1 cellular context compared by ENCODE assay signal in the genomic region with DNA sequence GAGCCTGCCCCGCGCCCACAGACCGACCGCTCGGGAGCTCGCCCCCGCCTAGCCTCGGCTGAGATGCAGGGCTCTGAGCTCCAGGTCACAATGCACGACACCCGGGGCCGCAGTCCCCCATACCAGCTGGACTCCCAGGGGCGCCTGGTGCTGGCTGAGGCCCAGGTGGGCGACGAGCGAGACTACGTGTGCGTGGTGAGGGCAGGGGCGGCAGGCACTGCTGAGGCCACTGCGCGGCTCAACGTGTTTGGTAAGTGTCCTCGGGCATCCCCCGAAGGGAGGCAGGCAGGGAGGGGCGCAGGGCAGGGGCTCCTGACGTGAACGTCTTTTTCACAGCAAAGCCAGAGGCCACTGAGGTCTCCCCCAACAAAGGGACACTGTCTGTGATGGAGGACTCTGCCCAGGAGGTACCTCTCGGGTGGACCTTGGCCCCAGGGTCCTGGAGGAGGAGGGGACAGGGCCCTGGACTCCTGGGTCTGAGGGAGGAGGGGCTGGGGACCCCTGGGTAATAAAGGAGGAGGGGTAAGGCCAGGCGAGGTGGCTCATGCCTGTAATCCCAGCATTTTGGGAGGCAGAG.
TF ChIP-seq lines count a peak whose summit lies in the region.

No MANE protein-coding gene starts in this region.

TF ChIP-seq in HepG2, 621 proteins besides CTCF, POLR2A, EP300 and RAD21 (continued from another document and continues in another):
- TF ChIP-seq, protein P1, sequence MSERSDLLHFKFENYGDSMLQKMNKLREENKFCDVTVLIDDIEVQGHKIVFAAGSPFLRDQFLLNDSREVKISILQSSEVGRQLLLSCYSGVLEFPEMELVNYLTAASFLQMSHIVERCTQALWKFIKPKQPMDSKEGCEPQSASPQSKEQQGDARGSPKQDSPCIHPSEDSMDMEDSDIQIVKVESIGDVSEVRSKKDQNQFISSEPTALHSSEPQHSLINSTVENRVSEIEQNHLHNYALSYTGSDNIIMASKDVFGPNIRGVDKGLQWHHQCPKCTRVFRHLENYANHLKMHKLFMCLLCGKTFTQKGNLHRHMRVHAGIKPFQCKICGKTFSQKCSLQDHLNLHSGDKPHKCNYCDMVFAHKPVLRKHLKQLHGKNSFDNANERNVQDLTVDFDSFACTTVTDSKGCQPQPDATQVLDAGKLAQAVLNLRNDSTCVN (CRISPR knock-in tag; IDR thresholded peaks at IDR 0.05; ENCODE audit: borderline replicate concordance): no peak
- no peak for TF ChIP-seq POGZ (CRISPR knock-in tag; IDR thresholded peaks at IDR 0.05)
- TF ChIP-seq ZNF557 (CRISPR knock-in tag; IDR thresholded peaks at IDR 0.05): no peak
- TF ChIP-seq CBX5 (CRISPR knock-in tag; IDR thresholded peaks at IDR 0.05; ENCODE audit: borderline replicate concordance): no peak
- no peak for TF ChIP-seq ELF4 (CRISPR knock-in tag; IDR thresholded peaks at IDR 0.05; ENCODE audit: borderline replicate concordance)
- no peak for TF ChIP-seq ZNF296 (CRISPR knock-in tag; conservative IDR thresholded peaks at IDR 0.05)
- TF ChIP-seq, protein P2, sequence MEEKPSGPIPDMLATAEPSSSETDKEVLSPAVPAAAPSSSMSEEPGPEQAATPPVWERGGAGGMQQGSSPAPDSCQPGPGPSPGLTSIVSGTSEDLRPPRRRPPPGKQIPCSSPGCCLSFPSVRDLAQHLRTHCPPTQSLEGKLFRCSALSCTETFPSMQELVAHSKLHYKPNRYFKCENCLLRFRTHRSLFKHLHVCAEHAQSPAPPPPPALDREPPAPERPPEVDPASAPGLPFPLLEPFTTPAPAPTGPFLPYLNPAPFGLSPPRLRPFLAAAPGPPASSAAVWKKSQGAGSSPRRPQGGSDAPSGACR (CRISPR knock-in tag; IDR thresholded peaks at IDR 0.05): no peak
- TF ChIP-seq ZNF841 (CRISPR knock-in tag; IDR thresholded peaks at IDR 0.05; ENCODE audit: borderline replicate concordance): no peak
- TF ChIP-seq ZNF138 (CRISPR knock-in tag; IDR thresholded peaks at IDR 0.05; ENCODE audit: low read depth): no peak
- TF ChIP-seq, protein P3, sequence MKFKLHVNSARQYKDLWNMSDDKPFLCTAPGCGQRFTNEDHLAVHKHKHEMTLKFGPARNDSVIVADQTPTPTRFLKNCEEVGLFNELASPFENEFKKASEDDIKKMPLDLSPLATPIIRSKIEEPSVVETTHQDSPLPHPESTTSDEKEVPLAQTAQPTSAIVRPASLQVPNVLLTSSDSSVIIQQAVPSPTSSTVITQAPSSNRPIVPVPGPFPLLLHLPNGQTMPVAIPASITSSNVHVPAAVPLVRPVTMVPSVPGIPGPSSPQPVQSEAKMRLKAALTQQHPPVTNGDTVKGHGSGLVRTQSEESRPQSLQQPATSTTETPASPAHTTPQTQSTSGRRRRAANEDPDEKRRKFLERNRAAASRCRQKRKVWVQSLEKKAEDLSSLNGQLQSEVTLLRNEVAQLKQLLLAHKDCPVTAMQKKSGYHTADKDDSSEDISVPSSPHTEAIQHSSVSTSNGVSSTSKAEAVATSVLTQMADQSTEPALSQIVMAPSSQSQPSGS (CRISPR knock-in tag; IDR thresholded peaks at IDR 0.05): no peak
- TF ChIP-seq GTF2F1 (IDR thresholded peaks at IDR 0.05; ENCODE audit: low read length): no peak
- no peak for TF ChIP-seq FOXJ3 (CRISPR knock-in tag; IDR thresholded peaks at IDR 0.05; ENCODE audit: borderline replicate concordance)
- TF ChIP-seq CHCHD3 (CRISPR knock-in tag; IDR thresholded peaks at IDR 0.05): no peak
- TF ChIP-seq, protein P4, sequence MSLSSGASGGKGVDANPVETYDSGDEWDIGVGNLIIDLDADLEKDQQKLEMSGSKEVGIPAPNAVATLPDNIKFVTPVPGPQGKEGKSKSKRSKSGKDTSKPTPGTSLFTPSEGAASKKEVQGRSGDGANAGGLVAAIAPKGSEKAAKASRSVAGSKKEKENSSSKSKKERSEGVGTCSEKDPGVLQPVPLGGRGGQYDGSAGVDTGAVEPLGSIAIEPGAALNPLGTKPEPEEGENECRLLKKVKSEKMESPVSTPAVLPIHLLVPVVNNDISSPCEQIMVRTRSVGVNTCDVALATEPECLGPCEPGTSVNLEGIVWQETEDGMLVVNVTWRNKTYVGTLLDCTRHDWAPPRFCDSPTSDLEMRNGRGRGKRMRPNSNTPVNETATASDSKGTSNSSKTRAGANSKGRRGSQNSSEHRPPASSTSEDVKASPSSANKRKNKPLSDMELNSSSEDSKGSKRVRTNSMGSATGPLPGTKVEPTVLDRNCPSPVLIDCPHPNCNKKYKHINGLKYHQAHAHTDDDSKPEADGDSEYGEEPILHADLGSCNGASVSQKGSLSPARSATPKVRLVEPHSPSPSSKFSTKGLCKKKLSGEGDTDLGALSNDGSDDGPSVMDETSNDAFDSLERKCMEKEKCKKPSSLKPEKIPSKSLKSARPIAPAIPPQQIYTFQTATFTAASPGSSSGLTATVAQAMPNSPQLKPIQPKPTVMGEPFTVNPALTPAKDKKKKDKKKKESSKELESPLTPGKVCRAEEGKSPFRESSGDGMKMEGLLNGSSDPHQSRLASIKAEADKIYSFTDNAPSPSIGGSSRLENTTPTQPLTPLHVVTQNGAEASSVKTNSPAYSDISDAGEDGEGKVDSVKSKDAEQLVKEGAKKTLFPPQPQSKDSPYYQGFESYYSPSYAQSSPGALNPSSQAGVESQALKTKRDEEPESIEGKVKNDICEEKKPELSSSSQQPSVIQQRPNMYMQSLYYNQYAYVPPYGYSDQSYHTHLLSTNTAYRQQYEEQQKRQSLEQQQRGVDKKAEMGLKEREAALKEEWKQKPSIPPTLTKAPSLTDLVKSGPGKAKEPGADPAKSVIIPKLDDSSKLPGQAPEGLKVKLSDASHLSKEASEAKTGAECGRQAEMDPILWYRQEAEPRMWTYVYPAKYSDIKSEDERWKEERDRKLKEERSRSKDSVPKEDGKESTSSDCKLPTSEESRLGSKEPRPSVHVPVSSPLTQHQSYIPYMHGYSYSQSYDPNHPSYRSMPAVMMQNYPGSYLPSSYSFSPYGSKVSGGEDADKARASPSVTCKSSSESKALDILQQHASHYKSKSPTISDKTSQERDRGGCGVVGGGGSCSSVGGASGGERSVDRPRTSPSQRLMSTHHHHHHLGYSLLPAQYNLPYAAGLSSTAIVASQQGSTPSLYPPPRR (CRISPR knock-in tag; IDR thresholded peaks at IDR 0.05; ENCODE audit: borderline replicate concordance): peak; percentile 44
- TF ChIP-seq, protein P5, sequence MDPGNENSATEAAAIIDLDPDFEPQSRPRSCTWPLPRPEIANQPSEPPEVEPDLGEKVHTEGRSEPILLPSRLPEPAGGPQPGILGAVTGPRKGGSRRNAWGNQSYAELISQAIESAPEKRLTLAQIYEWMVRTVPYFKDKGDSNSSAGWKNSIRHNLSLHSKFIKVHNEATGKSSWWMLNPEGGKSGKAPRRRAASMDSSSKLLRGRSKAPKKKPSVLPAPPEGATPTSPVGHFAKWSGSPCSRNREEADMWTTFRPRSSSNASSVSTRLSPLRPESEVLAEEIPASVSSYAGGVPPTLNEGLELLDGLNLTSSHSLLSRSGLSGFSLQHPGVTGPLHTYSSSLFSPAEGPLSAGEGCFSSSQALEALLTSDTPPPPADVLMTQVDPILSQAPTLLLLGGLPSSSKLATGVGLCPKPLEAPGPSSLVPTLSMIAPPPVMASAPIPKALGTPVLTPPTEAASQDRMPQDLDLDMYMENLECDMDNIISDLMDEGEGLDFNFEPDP (CRISPR knock-in tag; conservative IDR thresholded peaks at IDR 0.05): no peak
- TF ChIP-seq GATAD1 (CRISPR knock-in tag; IDR thresholded peaks at IDR 0.05): no peak
- TF ChIP-seq ZZZ3 (CRISPR knock-in tag; IDR thresholded peaks at IDR 0.05; ENCODE audit: borderline replicate concordance): no peak
- TF ChIP-seq, protein P6, sequence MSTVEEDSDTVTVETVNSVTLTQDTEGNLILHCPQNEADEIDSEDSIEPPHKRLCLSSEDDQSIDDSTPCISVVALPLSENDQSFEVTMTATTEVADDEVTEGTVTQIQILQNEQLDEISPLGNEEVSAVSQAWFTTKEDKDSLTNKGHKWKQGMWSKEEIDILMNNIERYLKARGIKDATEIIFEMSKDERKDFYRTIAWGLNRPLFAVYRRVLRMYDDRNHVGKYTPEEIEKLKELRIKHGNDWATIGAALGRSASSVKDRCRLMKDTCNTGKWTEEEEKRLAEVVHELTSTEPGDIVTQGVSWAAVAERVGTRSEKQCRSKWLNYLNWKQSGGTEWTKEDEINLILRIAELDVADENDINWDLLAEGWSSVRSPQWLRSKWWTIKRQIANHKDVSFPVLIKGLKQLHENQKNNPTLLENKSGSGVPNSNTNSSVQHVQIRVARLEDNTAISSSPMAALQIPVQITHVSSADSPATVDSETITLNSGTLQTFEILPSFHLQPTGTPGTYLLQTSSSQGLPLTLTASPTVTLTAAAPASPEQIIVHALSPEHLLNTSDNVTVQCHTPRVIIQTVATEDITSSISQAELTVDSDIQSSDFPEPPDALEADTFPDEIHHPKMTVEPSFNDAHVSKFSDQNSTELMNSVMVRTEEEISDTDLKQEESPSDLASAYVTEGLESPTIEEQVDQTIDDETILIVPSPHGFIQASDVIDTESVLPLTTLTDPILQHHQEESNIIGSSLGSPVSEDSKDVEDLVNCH (CRISPR knock-in tag; IDR thresholded peaks at IDR 0.05): no peak
- TF ChIP-seq, protein P7, sequence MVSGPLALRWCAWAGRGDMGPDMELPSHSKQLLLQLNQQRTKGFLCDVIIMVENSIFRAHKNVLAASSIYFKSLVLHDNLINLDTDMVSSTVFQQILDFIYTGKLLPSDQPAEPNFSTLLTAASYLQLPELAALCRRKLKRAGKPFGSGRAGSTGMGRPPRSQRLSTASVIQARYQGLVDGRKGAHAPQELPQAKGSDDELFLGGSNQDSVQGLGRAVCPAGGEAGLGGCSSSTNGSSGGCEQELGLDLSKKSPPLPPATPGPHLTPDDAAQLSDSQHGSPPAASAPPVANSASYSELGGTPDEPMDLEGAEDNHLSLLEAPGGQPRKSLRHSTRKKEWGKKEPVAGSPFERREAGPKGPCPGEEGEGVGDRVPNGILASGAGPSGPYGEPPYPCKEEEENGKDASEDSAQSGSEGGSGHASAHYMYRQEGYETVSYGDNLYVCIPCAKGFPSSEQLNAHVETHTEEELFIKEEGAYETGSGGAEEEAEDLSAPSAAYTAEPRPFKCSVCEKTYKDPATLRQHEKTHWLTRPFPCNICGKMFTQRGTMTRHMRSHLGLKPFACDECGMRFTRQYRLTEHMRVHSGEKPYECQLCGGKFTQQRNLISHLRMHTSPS (CRISPR knock-in tag; IDR thresholded peaks at IDR 0.05; ENCODE audit: low read depth): 0 out of 2 replicates have a peak, but pooled peaks have one; percentile 35
- peak; percentile 25 for TF ChIP-seq ZNF883 (CRISPR knock-in tag; IDR thresholded peaks at IDR 0.05; ENCODE audit: not compliant biosample characterization)
- TF ChIP-seq, protein P8, sequence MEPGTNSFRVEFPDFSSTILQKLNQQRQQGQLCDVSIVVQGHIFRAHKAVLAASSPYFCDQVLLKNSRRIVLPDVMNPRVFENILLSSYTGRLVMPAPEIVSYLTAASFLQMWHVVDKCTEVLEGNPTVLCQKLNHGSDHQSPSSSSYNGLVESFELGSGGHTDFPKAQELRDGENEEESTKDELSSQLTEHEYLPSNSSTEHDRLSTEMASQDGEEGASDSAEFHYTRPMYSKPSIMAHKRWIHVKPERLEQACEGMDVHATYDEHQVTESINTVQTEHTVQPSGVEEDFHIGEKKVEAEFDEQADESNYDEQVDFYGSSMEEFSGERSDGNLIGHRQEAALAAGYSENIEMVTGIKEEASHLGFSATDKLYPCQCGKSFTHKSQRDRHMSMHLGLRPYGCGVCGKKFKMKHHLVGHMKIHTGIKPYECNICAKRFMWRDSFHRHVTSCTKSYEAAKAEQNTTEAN (CRISPR knock-in tag; conservative IDR thresholded peaks at IDR 0.05): no peak
- peak; percentile 68 for TF ChIP-seq ZMYM3 (CRISPR knock-in tag; IDR thresholded peaks at IDR 0.05)
- TF ChIP-seq ZNF562 (CRISPR knock-in tag; IDR thresholded peaks at IDR 0.05; ENCODE audit: borderline replicate concordance): no peak
- TF ChIP-seq MYNN (CRISPR knock-in tag; IDR thresholded peaks at IDR 0.05; ENCODE audit: low read depth): no peak
- TF ChIP-seq NR3C1 (CRISPR knock-in tag; IDR thresholded peaks at IDR 0.05): no peak
- TF ChIP-seq ELF3 (CRISPR knock-in tag; IDR thresholded peaks at IDR 0.05): no peak
- TF ChIP-seq ZNF607 (CRISPR knock-in tag; IDR thresholded peaks at IDR 0.05; ENCODE audit: borderline replicate concordance): no peak
- TF ChIP-seq, protein P9, sequence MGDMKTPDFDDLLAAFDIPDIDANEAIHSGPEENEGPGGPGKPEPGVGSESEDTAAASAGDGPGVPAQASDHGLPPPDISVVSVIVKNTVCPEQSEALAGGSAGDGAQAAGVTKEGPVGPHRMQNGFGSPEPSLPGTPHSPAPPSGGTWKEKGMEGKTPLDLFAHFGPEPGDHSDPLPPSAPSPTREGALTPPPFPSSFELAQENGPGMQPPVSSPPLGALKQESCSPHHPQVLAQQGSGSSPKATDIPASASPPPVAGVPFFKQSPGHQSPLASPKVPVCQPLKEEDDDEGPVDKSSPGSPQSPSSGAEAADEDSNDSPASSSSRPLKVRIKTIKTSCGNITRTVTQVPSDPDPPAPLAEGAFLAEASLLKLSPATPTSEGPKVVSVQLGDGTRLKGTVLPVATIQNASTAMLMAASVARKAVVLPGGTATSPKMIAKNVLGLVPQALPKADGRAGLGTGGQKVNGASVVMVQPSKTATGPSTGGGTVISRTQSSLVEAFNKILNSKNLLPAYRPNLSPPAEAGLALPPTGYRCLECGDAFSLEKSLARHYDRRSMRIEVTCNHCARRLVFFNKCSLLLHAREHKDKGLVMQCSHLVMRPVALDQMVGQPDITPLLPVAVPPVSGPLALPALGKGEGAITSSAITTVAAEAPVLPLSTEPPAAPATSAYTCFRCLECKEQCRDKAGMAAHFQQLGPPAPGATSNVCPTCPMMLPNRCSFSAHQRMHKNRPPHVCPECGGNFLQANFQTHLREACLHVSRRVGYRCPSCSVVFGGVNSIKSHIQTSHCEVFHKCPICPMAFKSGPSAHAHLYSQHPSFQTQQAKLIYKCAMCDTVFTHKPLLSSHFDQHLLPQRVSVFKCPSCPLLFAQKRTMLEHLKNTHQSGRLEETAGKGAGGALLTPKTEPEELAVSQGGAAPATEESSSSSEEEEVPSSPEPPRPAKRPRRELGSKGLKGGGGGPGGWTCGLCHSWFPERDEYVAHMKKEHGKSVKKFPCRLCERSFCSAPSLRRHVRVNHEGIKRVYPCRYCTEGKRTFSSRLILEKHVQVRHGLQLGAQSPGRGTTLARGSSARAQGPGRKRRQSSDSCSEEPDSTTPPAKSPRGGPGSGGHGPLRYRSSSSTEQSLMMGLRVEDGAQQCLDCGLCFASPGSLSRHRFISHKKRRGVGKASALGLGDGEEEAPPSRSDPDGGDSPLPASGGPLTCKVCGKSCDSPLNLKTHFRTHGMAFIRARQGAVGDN (CRISPR knock-in tag; IDR thresholded peaks at IDR 0.05): peak; percentile 91
- no peak for TF ChIP-seq GABPA (IDR thresholded peaks at IDR 0.05; ENCODE audit: low read depth, low read length)
- no peak for TF ChIP-seq GABPA (CRISPR knock-in tag; IDR thresholded peaks at IDR 0.05; ENCODE audit: low read depth)
- TF ChIP-seq ZNF788 (CRISPR knock-in tag; IDR thresholded peaks at IDR 0.05; ENCODE audit: borderline replicate concordance): peak; percentile 57; the same call in 1 of the 2 replicates
- TF ChIP-seq THYN1 (CRISPR knock-in tag; IDR thresholded peaks at IDR 0.05; ENCODE audit: borderline replicate concordance, low read depth): no peak
- TF ChIP-seq, protein P10, sequence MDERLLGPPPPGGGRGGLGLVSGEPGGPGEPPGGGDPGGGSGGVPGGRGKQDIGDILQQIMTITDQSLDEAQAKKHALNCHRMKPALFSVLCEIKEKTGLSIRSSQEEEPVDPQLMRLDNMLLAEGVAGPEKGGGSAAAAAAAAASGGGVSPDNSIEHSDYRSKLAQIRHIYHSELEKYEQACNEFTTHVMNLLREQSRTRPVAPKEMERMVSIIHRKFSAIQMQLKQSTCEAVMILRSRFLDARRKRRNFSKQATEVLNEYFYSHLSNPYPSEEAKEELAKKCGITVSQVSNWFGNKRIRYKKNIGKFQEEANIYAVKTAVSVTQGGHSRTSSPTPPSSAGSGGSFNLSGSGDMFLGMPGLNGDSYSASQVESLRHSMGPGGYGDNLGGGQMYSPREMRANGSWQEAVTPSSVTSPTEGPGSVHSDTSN (CRISPR knock-in tag; IDR thresholded peaks at IDR 0.05): no peak
